ENCODE assay signal across 16 cellular contexts in the genomic region with DNA sequence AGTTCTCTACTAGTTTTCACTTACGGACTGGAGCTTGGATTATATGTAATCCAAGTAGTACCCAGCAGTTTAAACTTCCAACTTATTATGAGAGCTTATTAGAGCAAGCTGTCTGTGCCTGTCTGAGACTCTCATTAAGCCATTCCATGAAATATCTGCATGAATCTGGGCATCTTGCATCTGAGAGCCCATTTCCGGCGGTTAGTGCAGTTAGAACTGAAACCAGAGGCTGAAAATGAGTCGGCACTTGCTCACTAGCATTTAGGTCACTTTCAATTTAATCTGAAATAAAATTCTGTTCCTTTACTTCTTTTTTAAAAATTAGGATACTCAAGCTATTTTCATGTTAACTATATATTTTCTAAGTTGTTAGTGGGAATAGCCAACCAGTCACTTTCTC.
"Had no signal": no experiment of that assay in that cellular context is flagged by ENCODE, and none has a peak within 500 bp of the region (broad histone marks: within the 10 kb centered on the region; RNA-seq: fewer than 3 reads in every experiment).

No MANE protein-coding gene starts in this region.

- H3K4me1 Mint-ChIP-seq: activated naive CD8-positive, alpha-beta T cell treated with anti-CD3 and anti-CD28 coated beads, Interleukin-2, amount 50 U/mL, for 24 hours; naive thymus-derived CD4-positive, alpha-beta T cell; stimulated activated effector memory CD8-positive, alpha-beta T cell treated with anti-CD3 and anti-CD28 coated beads, Interleukin-12 subunit alpha, Interleukin-12 subunit beta, amount 100 ng/mL, for 72 hours had no signal

- H3K36me3 ChIP-seq: ascending aorta, neutrophil, right atrium auricular region, tibial nerve had no signal

- H3K36me3 Mint-ChIP-seq: naive thymus-derived CD4-positive, alpha-beta T cell; stimulated activated effector memory CD8-positive, alpha-beta T cell treated with anti-CD3 and anti-CD28 coated beads, Interleukin-12 subunit alpha, Interleukin-12 subunit beta, amount 100 ng/mL, for 72 hours; WTC11 had no signal

- DNase-seq: activated CD4-positive, alpha-beta T cell treated with anti-CD3 and anti-CD28 coated beads, Interleukin-2, amount 10 ng/mL, durations not matched to agents 7 days and 5 days; activated CD8-positive, alpha-beta memory T cell treated with anti-CD3 and anti-CD28 coated beads for 24 hours; activated naive CD4-positive, alpha-beta T cell treated with Interleukin-2 at 50 U/mL for 16 hours; activated naive CD8-positive, alpha-beta T cell treated with anti-CD3 and anti-CD28 coated beads, Interleukin-2, amount 50 U/mL, for 24 hours; foreskin melanocyte; head of caudate nucleus; left colon; mammary epithelial cell; naive thymus-derived CD4-positive, alpha-beta T cell had no signal

- H3K4me3 Mint-ChIP-seq: activated CD4-positive, alpha-beta T cell treated with anti-CD3 and anti-CD28 coated beads, Interleukin-2, amount 10 ng/mL, durations not matched to agents 7 days and 5 days; activated naive CD8-positive, alpha-beta T cell treated with anti-CD3 and anti-CD28 coated beads, Interleukin-2, amount 50 U/mL, for 24 hours; naive thymus-derived CD4-positive, alpha-beta T cell; stimulated activated effector memory CD8-positive, alpha-beta T cell treated with anti-CD3 and anti-CD28 coated beads, Interleukin-12 subunit alpha, Interleukin-12 subunit beta, amount 100 ng/mL, for 72 hours; WTC11 had no signal

- H3K27me3 ChIP-seq: ascending aorta, neutrophil, right atrium auricular region, tibial nerve had no signal

- H3K27ac ChIP-seq: ascending aorta, neutrophil, right atrium auricular region, tibial nerve had no signal

- H3K4me1 ChIP-seq: ascending aorta, right atrium auricular region, tibial nerve had no signal

- ATAC-seq: activated naive CD8-positive, alpha-beta T cell treated with anti-CD3 and anti-CD28 coated beads, Interleukin-2, amount 50 U/mL, for 24 hours; left colon; naive thymus-derived CD4-positive, alpha-beta T cell; stimulated activated effector memory CD8-positive, alpha-beta T cell treated with anti-CD3 and anti-CD28 coated beads, Interleukin-12 subunit alpha, Interleukin-12 subunit beta, amount 100 ng/mL, for 72 hours; WTC11 had no signal

- H3K9me3 Mint-ChIP-seq: activated CD4-positive, alpha-beta T cell treated with anti-CD3 and anti-CD28 coated beads, Interleukin-2, amount 10 ng/mL, durations not matched to agents 7 days and 5 days; activated naive CD8-positive, alpha-beta T cell treated with anti-CD3 and anti-CD28 coated beads, Interleukin-2, amount 50 U/mL, for 24 hours; naive thymus-derived CD4-positive, alpha-beta T cell; stimulated activated effector memory CD8-positive, alpha-beta T cell treated with anti-CD3 and anti-CD28 coated beads, Interleukin-12 subunit alpha, Interleukin-12 subunit beta, amount 100 ng/mL, for 72 hours; WTC11 had no signal

- H3K9me3 ChIP-seq: ascending aorta, neutrophil, right atrium auricular region, tibial nerve had no signal

- H3K27ac Mint-ChIP-seq: activated CD4-positive, alpha-beta T cell treated with anti-CD3 and anti-CD28 coated beads, Interleukin-2, amount 10 ng/mL, durations not matched to agents 7 days and 5 days; activated naive CD8-positive, alpha-beta T cell treated with anti-CD3 and anti-CD28 coated beads, Interleukin-2, amount 50 U/mL, for 24 hours; naive thymus-derived CD4-positive, alpha-beta T cell; stimulated activated effector memory CD8-positive, alpha-beta T cell treated with anti-CD3 and anti-CD28 coated beads, Interleukin-12 subunit alpha, Interleukin-12 subunit beta, amount 100 ng/mL, for 72 hours; WTC11 had no signal

- H3K4me2 ChIP-seq: smooth muscle cell had no signal

- H3K4me3 ChIP-seq: ascending aorta, right atrium auricular region, smooth muscle cell, tibial nerve had no signal
